ENCODE assay signal across 24 cellular contexts in the genomic region with DNA sequence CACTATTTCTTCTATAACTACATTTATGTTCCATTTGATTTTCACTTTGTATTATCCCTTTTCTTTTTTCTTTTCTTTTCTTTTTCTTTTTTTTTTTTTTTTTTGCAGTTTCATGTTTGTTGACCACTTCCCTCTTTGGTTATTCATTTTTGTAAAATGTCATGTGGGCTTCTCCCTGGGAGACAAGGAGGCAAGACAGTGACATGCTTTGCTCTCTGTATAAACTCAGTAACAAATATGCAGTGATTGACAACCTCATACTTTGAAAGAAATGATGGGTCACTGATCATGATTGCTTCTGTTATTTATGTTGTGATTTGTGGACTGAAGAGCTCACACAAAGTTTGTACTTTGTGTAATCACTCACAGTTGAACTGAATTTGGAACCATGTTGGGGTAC.
DNase-seq lines count a peak whose midpoint lies in the region; ATAC-seq, FAIRE-seq and TF ChIP-seq lines count a peak whose summit lies in the region.
"Had no signal": no experiment of that assay in that cellular context is flagged by ENCODE, and none has a peak within 500 bp of the region (broad histone marks: within the 10 kb centered on the region; RNA-seq: fewer than 3 reads in every experiment).

No MANE protein-coding gene starts in this region.

- CTCF ChIA-PET in naive thymus-derived CD4-positive, alpha-beta T cell (lab: Charles Lee): no interaction called here

- no peak overlapping the region for H3K4me3 ChIP-seq in naive thymus-derived CD4-positive, alpha-beta T cell (ENCODE audit: low read length)
- H3K4me3 ChIP-seq: SK-N-MC, spleen, uterus had no signal

- no peaks in the 10 kb centered on the region for H3K4me1 ChIP-seq in naive thymus-derived CD4-positive, alpha-beta T cell (ENCODE audit: control insufficient read depth in 2 of 2, insufficient read depth in 2 of 2, low read length in 2 of 2)
- H3K4me1 ChIP-seq: BE2C, spleen, uterus had no signal

- ATAC-seq in GM19467 (IDR thresholded peaks at IDR 0.05; ENCODE audit: unreplicated experiment) (peak; percentile 50), HG02981 (IDR thresholded peaks at IDR 0.05; ENCODE audit: unreplicated experiment) (peak; percentile 79), GM18517 (IDR thresholded peaks at IDR 0.05; ENCODE audit: unreplicated experiment) (no peak)
- ATAC-seq in naive thymus-derived CD4-positive, alpha-beta T cell: no peak
- ATAC-seq: activated T-cell treated with anti-CD3 and anti-CD28 coated beads, Interleukin-2, amount 50 U/mL, for 72 hours; left lobe of liver had no signal

- H3K27ac Mint-ChIP-seq in naive thymus-derived CD4-positive, alpha-beta T cell: no peak overlapping the region
- H3K27ac Mint-ChIP-seq: activated naive CD4-positive, alpha-beta T cell treated with anti-CD3 and anti-CD28 coated beads, Interleukin-2, amount 50 U/mL, for 24 hours; activated T-cell treated with anti-CD3 and anti-CD28 coated beads, Interleukin-2, amount 50 U/mL, for 72 hours; H9 had no signal

- TF ChIP-seq POLR2A in GM12891 (IDR thresholded peaks at IDR 0.05; ENCODE audit: low read depth, low read length): no peak

- H3K9me3 Mint-ChIP-seq in naive thymus-derived CD4-positive, alpha-beta T cell: peaks cover 0 to 16% (median 10%) of the 10 kb centered on the region in 11 donors

- H3K4me1 Mint-ChIP-seq in naive thymus-derived CD4-positive, alpha-beta T cell: peaks cover 0 to 3% (median 0%) of the 10 kb centered on the region in 7 donors
- H3K4me1 Mint-ChIP-seq: activated naive CD4-positive, alpha-beta T cell treated with anti-CD3 and anti-CD28 coated beads, Interleukin-2, amount 50 U/mL, for 24 hours; H9 had no signal

- H3K27ac ChIP-seq in naive thymus-derived CD4-positive, alpha-beta T cell (ENCODE audit: low read depth, low read length): no peak overlapping the region
- H3K27ac ChIP-seq: SK-N-MC, spleen, uterus had no signal

- H3K4me3 Mint-ChIP-seq in naive thymus-derived CD4-positive, alpha-beta T cell: no peak overlapping the region
- H3K4me3 Mint-ChIP-seq: activated naive CD4-positive, alpha-beta T cell treated with anti-CD3 and anti-CD28 coated beads, Interleukin-2, amount 50 U/mL, for 24 hours; activated T-cell treated with anti-CD3 and anti-CD28 coated beads, Interleukin-2, amount 50 U/mL, for 72 hours; H9 had no signal

- H3K36me3 Mint-ChIP-seq in naive thymus-derived CD4-positive, alpha-beta T cell: peaks cover 0 to 7% (median 4%) of the 10 kb centered on the region in 5 donors

- no peak for DNase-seq in GM12891 (ENCODE audit: insufficient read length, low spot score)
- peak; percentile 24 for DNase-seq in KBM-7
- no peak for DNase-seq in Ammon's horn (ENCODE audit: low spot score)
- DNase-seq in nucleus accumbens (lab: John Stamatoyannopoulos, UW): no peak
- no peak for DNase-seq in naive thymus-derived CD4-positive, alpha-beta T cell
- DNase-seq: activated CD4-positive, CD25-positive, alpha-beta regulatory T cell; activated T-cell treated with anti-CD3 and anti-CD28 coated beads, Interleukin-2, amount 50 U/mL, for 72 hours; BE2C; Calu3; EL; H9; MM.1S; NCI-H187 treated with DMSO at 0.1 percent for 48 hours; NCI-H345; spleen; stimulated activated CD4-positive, alpha-beta T cell treated with anti-CD3 and anti-CD28 coated beads, Interleukin-4, amount 100 ng/mL, for 4 hours; T-helper 9 cell; uterus had no signal

- H3K27me3 ChIP-seq in naive thymus-derived CD4-positive, alpha-beta T cell (ENCODE audit: control insufficient read depth in 2 of 2, insufficient read depth in 2 of 2, low read length in 2 of 2): no peaks in the 10 kb centered on the region
- H3K27me3 ChIP-seq: BE2C, uterus had no signal

- H3K27me3 Mint-ChIP-seq in naive thymus-derived CD4-positive, alpha-beta T cell: peaks cover 3 to 19% (median 9%) of the 10 kb centered on the region in 5 donors
- H3K27me3 Mint-ChIP-seq: activated naive CD4-positive, alpha-beta T cell treated with anti-CD3 and anti-CD28 coated beads, Interleukin-2, amount 50 U/mL, for 24 hours had no signal

- FAIRE-seq in GM12891 (lab: Jason Lieb, UNC): peak; percentile 9

- peaks cover 0 to 4% (median 0%) of the 10 kb centered on the region in 3 experiments for H3K9me3 ChIP-seq in naive thymus-derived CD4-positive, alpha-beta T cell (ENCODE audit: control insufficient read depth in 2 of 3, low read length in 3 of 3)
- H3K9me3 ChIP-seq: BE2C, uterus had no signal

- intact Hi-C loops in naive thymus-derived CD4-positive, alpha-beta T cell (cut with micrococcal nuclease): no loop called here

- in situ Hi-C loops in KBM-7 (cut with MboI; ENCODE audit: low pct_unique_long_range_greater_than_20kb, low sequenced_read_pairs): no loop called here

- POLR2A ChIA-PET in naive thymus-derived CD4-positive, alpha-beta T cell (lab: Charles Lee): interaction anchor here (0.6 kb wide), 1 partner anchor 170 kb away, joined by 3 read pairs; no protein-coding TSS in a partner anchor

- H3K36me3 ChIP-seq in naive thymus-derived CD4-positive, alpha-beta T cell (ENCODE audit: control insufficient read depth in 2 of 3, insufficient read depth in 3 of 3, low read length in 3 of 3): no peaks in the 10 kb centered on the region
- H3K36me3 ChIP-seq: BE2C, spleen, uterus had no signal

TF ChIP-seq in GM12891, 5 proteins besides CTCF, POLR2A, EP300 and RAD21:
- peak; percentile 70 for TF ChIP-seq SPI1 (IDR thresholded peaks at IDR 0.05; ENCODE audit: low read depth, low read length)
- TF ChIP-seq TAF1 (IDR thresholded peaks at IDR 0.05; ENCODE audit: low read depth, low read length): no peak

Comparison
In these comparisons a context has a peak if more than half of its experiments do, and no peak if none do; other contexts are left out.
1. ATAC-seq: peak in GM19467 (single experiment) and HG02981 (single experiment); none in naive thymus-derived CD4-positive, alpha-beta T cell (single experiment) and GM18517 (single experiment).